ENCODE assay signal across 35 cellular contexts in genomic region chr19:39254539-39255345, GRCh38. TPM values are rescaled to one million over a fixed set of nuclear protein-coding genes. Genes with fewer than 3 reads are reported as not detected.
"Had no signal": no experiment of that assay in that cellular context is flagged by ENCODE, and none has a peak within 500 bp of the region (broad histone marks: within the 10 kb centered on the region; RNA-seq: fewer than 3 reads in every experiment).

No MANE protein-coding gene starts in this region.

- H3K27ac Mint-ChIP-seq: activated naive CD4-positive, alpha-beta T cell treated with anti-CD3 and anti-CD28 coated beads for 36 hours; activated naive CD8-positive, alpha-beta T cell treated with anti-CD3 and anti-CD28 coated beads for 36 hours; activated T-helper 1 cell treated with anti-CD3 and anti-CD28 coated beads, Interleukin-12 subunit alpha, Interleukin-12 subunit beta, Interleukin-2, Interleukin-4 antibody, amounts not matched to agents 30 ng/mL and 10 ng/mL and 1 ng/mL, durations not matched to agents 14 hours and 24 hours and 36 hours; effector memory CD8-positive, alpha-beta T cell; natural killer cell; progenitor cell of endocrine pancreas had no signal

- H3K9me3 ChIP-seq: adrenal gland, body of pancreas, lower lobe of right lung, right lobe of liver, testis, transverse colon had no signal

- H3K36me3 ChIP-seq: adrenal gland, lower lobe of right lung, right lobe of liver, transverse colon, WERI-Rb-1 had no signal

- H3K36me3 Mint-ChIP-seq: activated naive CD8-positive, alpha-beta T cell treated with anti-CD3 and anti-CD28 coated beads for 36 hours; natural killer cell had no signal

- ATAC-seq: activated CD4-positive, CD25-positive, alpha-beta regulatory T cell treated with anti-CD3 and anti-CD28 coated beads, Interleukin-2, amount 50 U/mL, for 24 hours; body of pancreas; effector memory CD8-positive, alpha-beta T cell; esophagus mucosa; lower lobe of right lung; natural killer cell; stimulated activated naive CD8-positive, alpha-beta T cell treated with anti-CD3 and anti-CD28 coated beads, Interleukin-15, Interleukin-2, amounts not matched to agents 100 U/mL and 50 U/mL, for 24 hours had no signal

- H3K4me3 ChIP-seq: adrenal gland, body of pancreas, coronary artery, lower lobe of right lung, right lobe of liver, testis, transverse colon had no signal

- H3K27me3 ChIP-seq: body of pancreas, right lobe of liver, testis had no signal

- H3K27me3 Mint-ChIP-seq: activated naive CD8-positive, alpha-beta T cell treated with anti-CD3 and anti-CD28 coated beads for 36 hours had no signal

- DNase-seq: activated CD4-positive, alpha-beta T cell treated with anti-CD3 and anti-CD28 coated beads for 48 hours; activated CD4-positive, alpha-beta T cell treated with anti-CD3 and anti-CD28 coated beads, Interleukin-2, amount 50 U/mL, for 48 hours; activated CD8-positive, alpha-beta memory T cell treated with anti-CD3 and anti-CD28 coated beads for 24 hours; activated effector memory CD4-positive, alpha-beta T cell treated with anti-CD3 and anti-CD28 coated beads, Interleukin-2, amount 50 U/mL, for 16 hours; activated naive CD4-positive, alpha-beta T cell treated with anti-CD3 and anti-CD28 coated beads for 36 hours; activated naive CD8-positive, alpha-beta T cell treated with anti-CD3 and anti-CD28 coated beads for 36 hours; activated T-cell treated with anti-CD3 and anti-CD28 coated beads, Interleukin-2, amount 50 U/mL, for 1 hour; adrenal gland; aorta; body of pancreas; effector memory CD8-positive, alpha-beta T cell; foreskin fibroblast; head of caudate nucleus; hippocampal formation; kidney; lower lobe of right lung; mesenchymal stem cell; natural killer cell; stimulated activated CD4-positive, alpha-beta T cell treated with anti-CD3 and anti-CD28 coated beads, Interleukin-12 subunit alpha, Interleukin-12 subunit beta, amount 100 ng/mL, for 4 hours; stimulated activated CD4-positive, alpha-beta T cell treated with anti-CD3 and anti-CD28 coated beads, Interleukin-4, amount 100 ng/mL, for 1 hour; stimulated activated naive CD8-positive, alpha-beta T cell treated with anti-CD3 and anti-CD28 coated beads, Interleukin-15, Interleukin-2, amounts not matched to agents 100 U/mL and 50 U/mL, for 24 hours; T-helper 9 cell; testis; transverse colon; WERI-Rb-1 had no signal

- H3K4me1 ChIP-seq: adrenal gland, body of pancreas, lower lobe of right lung, right lobe of liver, testis had no signal

- H3K27ac ChIP-seq: adrenal gland, body of pancreas, coronary artery, lower lobe of right lung, right lobe of liver, testis, transverse colon, WERI-Rb-1 had no signal

- H3K9me3 Mint-ChIP-seq: activated naive CD4-positive, alpha-beta T cell treated with anti-CD3 and anti-CD28 coated beads for 36 hours; activated naive CD8-positive, alpha-beta T cell treated with anti-CD3 and anti-CD28 coated beads for 36 hours; activated T-helper 1 cell treated with anti-CD3 and anti-CD28 coated beads, Interleukin-12 subunit alpha, Interleukin-12 subunit beta, Interleukin-2, Interleukin-4 antibody, amounts not matched to agents 30 ng/mL and 10 ng/mL and 1 ng/mL, durations not matched to agents 14 hours and 24 hours and 36 hours; effector memory CD8-positive, alpha-beta T cell; natural killer cell had no signal

- H3K4me1 Mint-ChIP-seq: natural killer cell had no signal

- H3K4me3 Mint-ChIP-seq: activated naive CD4-positive, alpha-beta T cell treated with anti-CD3 and anti-CD28 coated beads for 36 hours; activated naive CD8-positive, alpha-beta T cell treated with anti-CD3 and anti-CD28 coated beads for 36 hours; activated T-helper 1 cell treated with anti-CD3 and anti-CD28 coated beads, Interleukin-12 subunit alpha, Interleukin-12 subunit beta, Interleukin-2, Interleukin-4 antibody, amounts not matched to agents 30 ng/mL and 10 ng/mL and 1 ng/mL, durations not matched to agents 14 hours and 24 hours and 36 hours; effector memory CD8-positive, alpha-beta T cell; natural killer cell had no signal

RNA-seq across cellular contexts. Expression of gene IFNL4, which starts 6.1 kb away (rescaled TPM):
- total RNA-seq: activated naive CD4-positive, alpha-beta T cell treated with anti-CD3 and anti-CD28 coated beads for 36 hours; activated T-helper 1 cell treated with anti-CD3 and anti-CD28 coated beads, Interleukin-12 subunit alpha, Interleukin-12 subunit beta, Interleukin-2, Interleukin-4 antibody, amounts not matched to agents 30 ng/mL and 10 ng/mL and 1 ng/mL, durations not matched to agents 14 hours and 24 hours and 36 hours; adrenal gland; aorta; body of pancreas; esophagus mucosa; kidney; lower lobe of right lung; natural killer cell; osteocyte; progenitor cell of endocrine pancreas; renal cortical epithelial cell; right lobe of liver; skeletal muscle tissue; testis; transverse colon; urinary bladder had no signal
- polyA plus RNA-seq: adrenal gland, aorta, urinary bladder had no signal

RNA-seq across cellular contexts. Expression of gene IFNL3, which starts 9.9 kb away (rescaled TPM):
- total RNA-seq: activated naive CD8-positive, alpha-beta T cell treated with anti-CD3 and anti-CD28 coated beads for 36 hours; activated T-helper 1 cell treated with anti-CD3 and anti-CD28 coated beads, Interleukin-12 subunit alpha, Interleukin-12 subunit beta, Interleukin-2, Interleukin-4 antibody, amounts not matched to agents 30 ng/mL and 10 ng/mL and 1 ng/mL, durations not matched to agents 14 hours and 24 hours and 36 hours; adrenal gland; aorta; body of pancreas; esophagus mucosa; kidney; lower lobe of right lung; natural killer cell; osteocyte; progenitor cell of endocrine pancreas; renal cortical epithelial cell; right lobe of liver; skeletal muscle tissue; testis; transverse colon; urinary bladder had no signal
- polyA plus RNA-seq: adrenal gland, aorta, urinary bladder had no signal

RNA-seq across cellular contexts. Expression of gene IFNL2, which starts 13.5 kb away (rescaled TPM):
- total RNA-seq: activated naive CD8-positive, alpha-beta T cell treated with anti-CD3 and anti-CD28 coated beads for 36 hours; activated T-helper 1 cell treated with anti-CD3 and anti-CD28 coated beads, Interleukin-12 subunit alpha, Interleukin-12 subunit beta, Interleukin-2, Interleukin-4 antibody, amounts not matched to agents 30 ng/mL and 10 ng/mL and 1 ng/mL, durations not matched to agents 14 hours and 24 hours and 36 hours; adrenal gland; aorta; body of pancreas; esophagus mucosa; kidney; lower lobe of right lung; natural killer cell; osteocyte; progenitor cell of endocrine pancreas; renal cortical epithelial cell; right lobe of liver; skeletal muscle tissue; transverse colon; urinary bladder had no signal
- polyA plus RNA-seq: adrenal gland, aorta, urinary bladder had no signal

RNA-seq across cellular contexts. Expression of gene IFNL1, which starts 41.5 kb away (rescaled TPM):
- total RNA-seq: activated naive CD8-positive, alpha-beta T cell treated with anti-CD3 and anti-CD28 coated beads for 36 hours; adrenal gland; aorta; body of pancreas; esophagus mucosa; kidney; lower lobe of right lung; osteocyte; progenitor cell of endocrine pancreas; renal cortical epithelial cell; right lobe of liver; skeletal muscle tissue; testis; transverse colon; urinary bladder had no signal
- polyA plus RNA-seq: adrenal gland, aorta, urinary bladder had no signal

RNA-seq across cellular contexts. Expression of gene SYCN, which starts 50.7 kb away (rescaled TPM):
- total RNA-seq: activated naive CD4-positive, alpha-beta T cell treated with anti-CD3 and anti-CD28 coated beads for 36 hours; activated naive CD8-positive, alpha-beta T cell treated with anti-CD3 and anti-CD28 coated beads for 36 hours; activated T-helper 1 cell treated with anti-CD3 and anti-CD28 coated beads, Interleukin-12 subunit alpha, Interleukin-12 subunit beta, Interleukin-2, Interleukin-4 antibody, amounts not matched to agents 30 ng/mL and 10 ng/mL and 1 ng/mL, durations not matched to agents 14 hours and 24 hours and 36 hours; aorta; esophagus mucosa; kidney; lower lobe of right lung; natural killer cell; osteocyte; progenitor cell of endocrine pancreas; renal cortical epithelial cell; right lobe of liver; skeletal muscle tissue; transverse colon; urinary bladder had no signal
- polyA plus RNA-seq: adrenal gland, urinary bladder had no signal
